ENCODE assay signal across 26 cellular contexts in genomic region chr5:121872846-121873245, GRCh38. TPM values are rescaled to one million over a fixed set of nuclear protein-coding genes. Genes with fewer than 3 reads are reported as not detected.
DNase-seq lines count a peak whose midpoint lies in the region.
"Had no signal": no experiment of that assay in that cellular context is flagged by ENCODE, and none has a peak within 500 bp of the region (broad histone marks: within the 10 kb centered on the region; RNA-seq: fewer than 3 reads in every experiment).

No MANE protein-coding gene starts in this region.

- peaks cover 0 to 7% (median 0%) of the 10 kb centered on the region in 3 donors for H3K4me1 ChIP-seq in skeletal muscle tissue (ENCODE audit: control insufficient read depth in 3 of 3, insufficient read depth in 3 of 3, low read length in 3 of 3)
- H3K4me1 ChIP-seq: BLaER1 had no signal

- H3K27me3 Mint-ChIP-seq in activated naive CD8-positive, alpha-beta T cell treated with anti-CD3 and anti-CD28 coated beads for 36 hours = no peaks in the 10 kb centered on the region
- H3K27me3 Mint-ChIP-seq: CD4-positive, CD25-positive, alpha-beta regulatory T cell had no signal

- no peaks in the 10 kb centered on the region for H3K36me3 ChIP-seq in skeletal muscle tissue (ENCODE audit: control insufficient read depth in 3 of 3, insufficient read depth in 3 of 3, low read length in 3 of 3)
- H3K36me3 ChIP-seq: BE2C, BLaER1 had no signal

- no peaks in the 10 kb centered on the region for H3K27me3 ChIP-seq in skeletal muscle tissue (ENCODE audit: control insufficient read depth in 3 of 3, insufficient read depth in 3 of 3, low read length in 3 of 3)
- H3K27me3 ChIP-seq: BE2C, BLaER1 had no signal

- no peak overlapping the region for H3K4me3 Mint-ChIP-seq in activated naive CD8-positive, alpha-beta T cell treated with anti-CD3 and anti-CD28 coated beads for 36 hours
- H3K4me3 Mint-ChIP-seq: CD14-positive monocyte; CD4-positive, alpha-beta memory T cell; CD4-positive, CD25-positive, alpha-beta regulatory T cell; CD8-positive, alpha-beta memory T cell had no signal

- peak overlapping the region; percentile 28 for H3K27ac ChIP-seq in skeletal muscle tissue (ENCODE audit: low read depth, low read length)
- H3K27ac ChIP-seq: BLaER1 had no signal

- no peaks in the 10 kb centered on the region for H3K36me3 Mint-ChIP-seq in activated naive CD8-positive, alpha-beta T cell treated with anti-CD3 and anti-CD28 coated beads for 36 hours
- H3K36me3 Mint-ChIP-seq: CD14-positive monocyte; CD4-positive, alpha-beta memory T cell; CD4-positive, CD25-positive, alpha-beta regulatory T cell; CD8-positive, alpha-beta memory T cell had no signal

- H3K27ac Mint-ChIP-seq in activated naive CD8-positive, alpha-beta T cell treated with anti-CD3 and anti-CD28 coated beads for 36 hours = no peak overlapping the region
- H3K27ac Mint-ChIP-seq: CD14-positive monocyte; CD4-positive, alpha-beta memory T cell; CD4-positive, CD25-positive, alpha-beta regulatory T cell; CD8-positive, alpha-beta memory T cell had no signal

- H3K9me3 Mint-ChIP-seq in activated naive CD8-positive, alpha-beta T cell treated with anti-CD3 and anti-CD28 coated beads for 36 hours = no peaks in the 10 kb centered on the region
- H3K9me3 Mint-ChIP-seq: CD14-positive monocyte; CD4-positive, alpha-beta memory T cell had no signal

- DNase-seq in dedifferentiated amniotic fluid mesenchymal stem cell (ENCODE audit: extremely low spot score) (peak; percentile 69), fibroblast of gingiva (ENCODE audit: low read depth) (peak; percentile 75), NCI-H345 treated with DMSO at 0.1 percent for 48 hours (lab: John Stamatoyannopoulos, UW; ENCODE audit: unreplicated experiment) (no peak), NCI-H748 (lab: John Stamatoyannopoulos, UW; ENCODE audit: unreplicated experiment) (no peak)
- no peak for DNase-seq in activated naive CD8-positive, alpha-beta T cell treated with anti-CD3 and anti-CD28 coated beads for 36 hours
- DNase-seq: 8988T; ACHN; BE2C; C1 segment of cervical spinal cord; CD4-positive, alpha-beta memory T cell; CD4-positive, CD25-positive, alpha-beta regulatory T cell; CD8-positive, alpha-beta memory T cell; COR-L47; DMS 273 treated with DMSO at 0.1 percent for 48 hours; DMS153; DMS79; DND-41; EL; GDM1 had no signal

- no peak overlapping the region for H3K4me3 ChIP-seq in skeletal muscle tissue (ENCODE audit: low read length in 3 of 3)
- H3K4me3 ChIP-seq: BLaER1, GM12878 had no signal

- no peak overlapping the region for H3K9ac ChIP-seq in skeletal muscle tissue (ENCODE audit: low read depth in 1 of 3, low read length in 3 of 3)
- H3K9ac ChIP-seq: BLaER1 had no signal

- H3K9me3 ChIP-seq in skeletal muscle tissue (ENCODE audit: control insufficient read depth in 3 of 3, low read length in 3 of 3) = no peaks in the 10 kb centered on the region
- H3K9me3 ChIP-seq: BE2C, BLaER1 had no signal

- H3K4me1 Mint-ChIP-seq in activated naive CD8-positive, alpha-beta T cell treated with anti-CD3 and anti-CD28 coated beads for 36 hours = no peaks in the 10 kb centered on the region
- H3K4me1 Mint-ChIP-seq: CD14-positive monocyte; CD4-positive, alpha-beta memory T cell; CD4-positive, CD25-positive, alpha-beta regulatory T cell; CD8-positive, alpha-beta memory T cell had no signal

RNA-seq across cellular contexts. Expression of gene FTMT, which starts 21.2 kb away (rescaled TPM):
- total RNA-seq in skeletal muscle tissue = not detected
- total RNA-seq in activated naive CD8-positive, alpha-beta T cell treated with anti-CD3 and anti-CD28 coated beads for 36 hours = not detected
- total RNA-seq: A673; CD4-positive, alpha-beta memory T cell; CD4-positive, CD25-positive, alpha-beta regulatory T cell; CD8-positive, alpha-beta memory T cell; Daoy; G401; GM12878 had no signal

Comparison
In these comparisons a context has a peak if more than half of its experiments do, and no peak if none do; other contexts are left out.
1. DNase-seq: peak in dedifferentiated amniotic fluid mesenchymal stem cell (single experiment) and fibroblast of gingiva (single experiment); none in NCI-H345 treated with DMSO at 0.1 percent for 48 hours (single experiment), activated naive CD8-positive, alpha-beta T cell treated with anti-CD3 and anti-CD28 coated beads for 36 hours (single experiment) and NCI-H748 (single experiment).